Comparison of ENCODE assay signal across 8 cellular contexts in genomic region chr16:57377080-57377841, GRCh38. TPM values are rescaled to one million over a fixed set of nuclear protein-coding genes. Genes with fewer than 3 reads are reported as not detected.
DNase-seq lines count a peak whose midpoint lies in the region; ATAC-seq and TF ChIP-seq lines count a peak whose summit lies in the region.

No MANE protein-coding gene starts in this region.

- H3K27ac Mint-ChIP-seq in nephron progenitor cell = no peak overlapping the region

- H3K4me1 Mint-ChIP-seq in nephron progenitor cell = peaks cover 34% of the 10 kb centered on the region

- H3K9me3 Mint-ChIP-seq in nephron progenitor cell = no peaks in the 10 kb centered on the region

- peak; percentile 69 for ATAC-seq in HG03159 (IDR thresholded peaks at IDR 0.05; ENCODE audit: unreplicated experiment)

- H3K27me3 Mint-ChIP-seq in nephron progenitor cell (ENCODE audit: low read depth, poor library complexity) = peaks cover 12% of the 10 kb centered on the region

- no peak for TF ChIP-seq CTCF in nephron progenitor cell (IDR thresholded peaks at IDR 0.05)

- no peak overlapping the region for H3K4me3 Mint-ChIP-seq in nephron progenitor cell

- DNase-seq in DMS53 treated with DMSO at 0.1 percent for 48 hours (lab: John Stamatoyannopoulos, UW; ENCODE audit: unreplicated experiment) (peak; percentile 21), GM19240 (ENCODE audit: insufficient read length, low spot score) (peak; percentile 79), renal cortical epithelial cell (ENCODE audit: low read depth) (peak; percentile 42), nephron progenitor cell (no peak), NCI-H146 (lab: John Stamatoyannopoulos, UW) (no peak), inferior parietal cortex (ENCODE audit: extremely low spot score) (no peak)
- peak; percentile 70 to 74 for DNase-seq in activated T-cell treated with anti-CD3 and anti-CD28 coated beads, Interleukin-2, amount 50 U/mL, for 48 hours

- H3K36me3 Mint-ChIP-seq in nephron progenitor cell (ENCODE audit: low read depth) = no peaks in the 10 kb centered on the region

RNA-seq across cellular contexts. Expression of gene CX3CL1, which starts 5.0 kb away (rescaled TPM):
- total RNA-seq in renal cortical epithelial cell = 10.1 and 12.5 TPM in 2 replicates

RNA-seq across cellular contexts. Expression of gene CCL22, which starts 18.7 kb away (rescaled TPM):
- total RNA-seq in renal cortical epithelial cell = not detected in 2 replicates

RNA-seq across cellular contexts. Expression of gene CCL17, which starts 27.3 kb away (rescaled TPM):
- total RNA-seq in renal cortical epithelial cell = not detected in 2 replicates

Comparison
In these comparisons a context has a peak if more than half of its experiments do, and no peak if none do; other contexts are left out.
1. DNase-seq: peak in DMS53 treated with DMSO at 0.1 percent for 48 hours (single experiment), GM19240 (single experiment), activated T-cell treated with anti-CD3 and anti-CD28 coated beads, Interleukin-2, amount 50 U/mL, for 48 hours (2 of 2) and renal cortical epithelial cell (single experiment); none in nephron progenitor cell (single experiment), NCI-H146 (single experiment) and inferior parietal cortex (single experiment).